In genomic region chr1:225990705-225991464, GRCh38 we compare ENCODE assay signal across 11 cellular contexts. TPM values are rescaled to one million over a fixed set of nuclear protein-coding genes. Genes with fewer than 3 reads are reported as not detected.
DNase-seq lines count a peak whose midpoint lies in the region; ATAC-seq and TF ChIP-seq lines count a peak whose summit lies in the region.
"Had no signal": no experiment of that assay in that cellular context is flagged by ENCODE, and none has a peak within 500 bp of the region (broad histone marks: within the 10 kb centered on the region; RNA-seq: fewer than 3 reads in every experiment).

No MANE protein-coding gene starts in this region.

- no peak overlapping the region for H3K4me3 Mint-ChIP-seq in activated CD4-positive, alpha-beta memory T cell treated with anti-CD3 and anti-CD28 coated beads for 36 hours
- no peak overlapping the region for H3K4me3 Mint-ChIP-seq in Caco-2 (ENCODE audit: unreplicated experiment)
- H3K4me3 Mint-ChIP-seq: brain, neural crest cell had no signal

- H3K9me3 Mint-ChIP-seq in activated CD4-positive, alpha-beta memory T cell treated with anti-CD3 and anti-CD28 coated beads for 36 hours, result no peaks in the 10 kb centered on the region
- H3K9me3 Mint-ChIP-seq in Caco-2 (ENCODE audit: unreplicated experiment), result no peaks in the 10 kb centered on the region
- H3K9me3 Mint-ChIP-seq: brain, neural crest cell had no signal

- peaks cover 46% of the 10 kb centered on the region for H3K36me3 Mint-ChIP-seq in activated CD4-positive, alpha-beta memory T cell treated with anti-CD3 and anti-CD28 coated beads for 36 hours
- H3K36me3 Mint-ChIP-seq in Caco-2 (ENCODE audit: insufficient read depth, unreplicated experiment), result peaks cover 79% of the 10 kb centered on the region

- CTCF ChIA-PET in activated CD4-positive, alpha-beta memory T cell treated with anti-CD3 and anti-CD28 coated beads for 36 hours (lab: Charles Lee), result interaction anchor here (0.6 to 1.4 kb wide), 9 partner anchors 8 to 516 kb away, joined by 3 to 4 read pairs (median 3); no protein-coding TSS in a partner anchor
- CTCF ChIA-PET in Caco-2 (lab: Charles Lee), result no interaction called here

- H3K27me3 Mint-ChIP-seq in activated CD4-positive, alpha-beta memory T cell treated with anti-CD3 and anti-CD28 coated beads for 36 hours, result no peaks in the 10 kb centered on the region
- no peaks in the 10 kb centered on the region for H3K27me3 Mint-ChIP-seq in Caco-2 (ENCODE audit: insufficient read depth, unreplicated experiment)
- H3K27me3 Mint-ChIP-seq: brain had no signal

- H3K27ac ChIP-seq in neutrophil, result peak overlapping the region; percentile 6
- H3K27ac ChIP-seq: testis had no signal

- H3K4me3 ChIP-seq in neutrophil (ENCODE audit: low read depth in 1 of 2, low read length in 1 of 2) (no peak overlapping the region), Caco-2 (ENCODE audit: low read depth, low read length) (no peak overlapping the region), BE2C (ENCODE audit: low read depth, low read length) (no peak overlapping the region)
- H3K4me3 ChIP-seq: testis had no signal

- DNase-seq in activated CD4-positive, alpha-beta memory T cell treated with anti-CD3 and anti-CD28 coated beads for 36 hours, result peak; percentile 38
- DNase-seq in Caco-2 (no peak), BE2C (no peak)
- DNase-seq: glutamatergic neuron, testis had no signal

- peaks cover 35% of the 10 kb centered on the region for H3K36me3 ChIP-seq in neutrophil
- H3K36me3 ChIP-seq in Caco-2 (ENCODE audit: control insufficient read depth, insufficient read depth, low read length), result no peaks in the 10 kb centered on the region; the same call in none of the 2 replicates
- H3K36me3 ChIP-seq in BE2C, result peaks cover 74% of the 10 kb centered on the region

- no peak for TF ChIP-seq CTCF in neutrophil (IDR thresholded peaks at IDR 0.05)
- no peak for TF ChIP-seq CTCF in Caco-2 (IDR thresholded peaks at IDR 0.05; ENCODE audit: insufficient read depth in 1 of 2, low read depth in 1 of 2, low read length in 1 of 2, severe bottlenecking in 1 of 2, unreplicated experiment in 1 of 2)
- no peak for TF ChIP-seq CTCF in BE2C (IDR thresholded peaks at IDR 0.05; ENCODE audit: low read depth, low read length)

- H3K27me3 ChIP-seq in neutrophil (no peaks in the 10 kb centered on the region), Caco-2 (replicated peaks; ENCODE audit: control insufficient read depth, insufficient read depth, low read length) (no peaks in the 10 kb centered on the region), BE2C (no peaks in the 10 kb centered on the region)
- H3K27me3 ChIP-seq: testis had no signal

- intact Hi-C loops in activated CD4-positive, alpha-beta memory T cell treated with anti-CD3 and anti-CD28 coated beads for 36 hours (cut with micrococcal nuclease), result no loop called here
- intact Hi-C loops in Caco-2 (cut with micrococcal nuclease; ENCODE audit: unreplicated experiment), result no loop called here

- H3K9me3 ChIP-seq in neutrophil, result no peaks in the 10 kb centered on the region
- H3K9me3 ChIP-seq in Caco-2, result no peaks in the 10 kb centered on the region
- H3K9me3 ChIP-seq in BE2C, result no peaks in the 10 kb centered on the region
- H3K9me3 ChIP-seq: testis had no signal

- H3K4me1 ChIP-seq in neutrophil (ENCODE audit: control insufficient read depth in 1 of 2, insufficient read depth in 1 of 2, low read depth in 1 of 2, low read length in 1 of 2), result peaks cover 2 to 7% of the 10 kb centered on the region in 2 experiments
- no peaks in the 10 kb centered on the region for H3K4me1 ChIP-seq in Caco-2
- H3K4me1 ChIP-seq in BE2C, result no peaks in the 10 kb centered on the region
- H3K4me1 ChIP-seq: testis had no signal

- POLR2A ChIA-PET in activated CD4-positive, alpha-beta memory T cell treated with anti-CD3 and anti-CD28 coated beads for 36 hours (lab: Charles Lee), result interaction anchor here (0.6 to 1.1 kb wide), 3 partner anchors 9 to 74 kb away, joined by 3 to 5 read pairs (median 3); partner anchors contain the start of gene H3-3A
- POLR2A ChIA-PET in Caco-2 (lab: Charles Lee), result interaction anchor here (0.6 kb wide), 1 partner anchor 119 kb away, joined by 3 read pairs; no protein-coding TSS in a partner anchor

- ATAC-seq in GM19324 (IDR thresholded peaks at IDR 0.05; ENCODE audit: low FRiP score, unreplicated experiment) (peak; percentile 69), HG02885 (IDR thresholded peaks at IDR 0.05; ENCODE audit: poor library complexity, unreplicated experiment) (peak; percentile 74), HG03469 (IDR thresholded peaks at IDR 0.05; ENCODE audit: unreplicated experiment) (no peak)

- peaks cover 35% of the 10 kb centered on the region for H3K4me1 Mint-ChIP-seq in activated CD4-positive, alpha-beta memory T cell treated with anti-CD3 and anti-CD28 coated beads for 36 hours (ENCODE audit: low read depth)
- H3K4me1 Mint-ChIP-seq in Caco-2 (ENCODE audit: low read depth, unreplicated experiment), result peaks cover 4% of the 10 kb centered on the region

- H3K27ac Mint-ChIP-seq in activated CD4-positive, alpha-beta memory T cell treated with anti-CD3 and anti-CD28 coated beads for 36 hours, result peak overlapping the region; percentile 78
- H3K27ac Mint-ChIP-seq in Caco-2 (ENCODE audit: unreplicated experiment), result no peak overlapping the region
- H3K27ac Mint-ChIP-seq: brain had no signal

- BruUV-seq in Caco-2 (replicated peaks; lab: Mats Ljungman, UMichigan), result no TSS peak

RNA-seq across cellular contexts. Expression of gene SDE2, which starts 8.3 kb away (rescaled TPM):
- 10 to 100 TPM; 18.0 to 18.2 TPM for total RNA-seq in activated CD4-positive, alpha-beta memory T cell treated with anti-CD3 and anti-CD28 coated beads for 36 hours
- 16.6 and 18.6 TPM in 2 replicates for total RNA-seq in Caco-2 (2022)
- polyA plus RNA-seq in BE2C (2012; ENCODE audit: insufficient read depth, insufficient read length, low read depth), result 25.2 TPM

RNA-seq across cellular contexts. Expression of gene LEFTY2, which starts 49.9 kb away (rescaled TPM):
- not detected for total RNA-seq in activated CD4-positive, alpha-beta memory T cell treated with anti-CD3 and anti-CD28 coated beads for 36 hours
- not detected in 2 replicates for total RNA-seq in Caco-2 (2022)
- polyA plus RNA-seq in BE2C (2012; ENCODE audit: insufficient read depth, insufficient read length, low read depth), result not detected
- total RNA-seq: neural crest cell had no signal
